19 cellular contexts compared by ENCODE assay signal in the genomic region with DNA sequence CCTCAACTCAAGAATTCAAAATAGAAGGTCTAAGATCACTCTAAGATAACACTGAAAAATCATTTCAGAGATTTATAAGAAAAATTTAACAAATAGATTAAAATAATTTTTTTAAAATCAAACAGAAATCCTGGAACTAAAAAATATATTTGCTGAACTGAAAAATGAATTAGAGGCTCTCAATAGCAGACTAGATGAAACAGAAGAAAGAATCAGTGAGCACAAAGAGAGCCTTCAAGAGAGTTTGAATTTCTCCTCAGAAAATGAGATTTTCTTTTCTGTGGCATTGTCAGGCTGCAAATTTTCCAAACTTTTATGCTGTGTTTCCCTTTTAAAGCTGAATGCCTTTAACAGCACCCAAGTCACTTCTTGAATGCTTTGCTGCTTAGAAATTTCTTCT.
"Had no signal": no experiment of that assay in that cellular context is flagged by ENCODE, and none has a peak within 500 bp of the region (broad histone marks: within the 10 kb centered on the region; RNA-seq: fewer than 3 reads in every experiment).

No MANE protein-coding gene starts in this region.

- H3K4me2 ChIP-seq: hepatocyte had no signal

- H3K36me3 Mint-ChIP-seq: immature natural killer cell had no signal

- H3K27ac Mint-ChIP-seq: immature natural killer cell, mesothelial cell of epicardium had no signal

- H3K79me2 ChIP-seq: hepatocyte had no signal

- H3K36me3 ChIP-seq: esophagus muscularis mucosa, gastroesophageal sphincter, heart left ventricle, left lung, lower lobe of right lung had no signal

- H3K27me3 ChIP-seq: dorsolateral prefrontal cortex, esophagus muscularis mucosa, foreskin keratinocyte, gastroesophageal sphincter, heart left ventricle, hepatocyte, left lung had no signal

- H3K4me3 ChIP-seq: coronary artery, dorsolateral prefrontal cortex, esophagus muscularis mucosa, gastroesophageal sphincter, heart left ventricle, hepatocyte, left lung, lower lobe of right lung, mucosa of descending colon had no signal

- H3K4me3 Mint-ChIP-seq: immature natural killer cell, mesothelial cell of epicardium had no signal

- H3K4me1 Mint-ChIP-seq: immature natural killer cell, mesothelial cell of epicardium had no signal

- ATAC-seq: gastroesophageal sphincter, heart left ventricle, left ventricle myocardium superior, lower lobe of right lung, mucosa of descending colon had no signal

- H3K4me1 ChIP-seq: foreskin keratinocyte, left lung, lower lobe of right lung had no signal

- H2AFZ ChIP-seq: hepatocyte had no signal

- H3K27ac ChIP-seq: coronary artery, dorsolateral prefrontal cortex, esophagus muscularis mucosa, foreskin keratinocyte, gastroesophageal sphincter, heart left ventricle, hepatocyte, left lung, lower lobe of right lung had no signal

- DNase-seq: dorsolateral prefrontal cortex; effector CD4-positive, alpha-beta T cell; effector memory CD4-positive, alpha-beta T cell; heart left ventricle; hypothalamus; immature natural killer cell; islet precursor cell; kidney; kidney glomerular epithelial cell; left lung; left ventricle myocardium superior; lower lobe of right lung had no signal
